ENCODE assay signal across 22 cellular contexts in the genomic region with DNA sequence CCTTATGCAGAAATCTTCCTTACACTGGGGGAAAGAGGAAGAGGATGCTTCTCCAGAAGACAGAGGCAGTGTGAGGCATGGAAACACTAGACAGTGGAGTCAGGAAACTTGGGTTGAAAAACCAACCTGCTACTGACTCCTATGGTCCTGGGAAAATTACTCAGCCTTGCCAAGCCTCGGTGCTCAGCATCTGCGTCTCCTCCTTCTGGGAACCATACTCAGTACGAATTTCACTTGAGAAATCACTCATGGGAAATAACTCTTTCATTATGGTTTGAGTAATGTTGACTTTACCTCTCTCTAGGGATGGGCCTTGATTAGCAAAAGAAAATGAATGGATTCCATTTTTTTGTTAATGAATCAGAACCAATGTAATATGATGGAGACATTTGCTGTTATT.
"Had no signal": no experiment of that assay in that cellular context is flagged by ENCODE, and none has a peak within 500 bp of the region (broad histone marks: within the 10 kb centered on the region; RNA-seq: fewer than 3 reads in every experiment).

No MANE protein-coding gene starts in this region.

- H3K4me3 ChIP-seq: MG63, SJSA1, SK-N-MC had no signal

- DNase-seq: IMR-90, Karpas-422, KG1, MG63, NCI-H1092, NCI-H1105 treated with DMSO at 0.1 percent for 48 hours, NCI-H1417 treated with DMSO at 0.1 percent for 48 hours, NCI-H146, NCI-H1694 treated with DMSO at 0.1 percent for 48 hours, NCI-H1930, NCI-H2081, NCI-H2107, NCI-H345, NCI-H510A, NCI-H524 treated with DMSO at 0.1 percent for 48 hours, NCI-H69, NCI-H774, Right ventricle myocardium superior, RPMI8226, SIG-M5 had no signal
